In the genomic region with DNA sequence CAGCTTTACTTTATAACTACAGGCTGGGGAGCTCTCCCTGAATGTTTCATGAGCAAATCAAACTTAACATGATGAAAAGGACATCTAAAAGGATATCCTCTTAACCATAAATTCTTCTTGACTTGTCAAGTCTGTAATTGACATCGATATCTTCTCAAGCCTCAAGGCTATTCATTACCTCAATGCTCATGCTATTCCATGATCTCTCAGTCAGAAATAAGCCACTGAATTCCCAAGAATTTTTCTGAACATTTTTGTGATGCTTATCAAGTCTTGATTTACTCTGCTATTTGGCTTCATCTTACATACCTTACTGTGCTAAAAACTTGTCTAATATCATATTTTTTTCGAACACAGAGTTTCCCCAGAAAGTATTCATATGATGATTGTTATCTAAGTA, we compare ENCODE assay signal across 11 cellular contexts.
"Had no signal": no experiment of that assay in that cellular context is flagged by ENCODE, and none has a peak within 500 bp of the region (broad histone marks: within the 10 kb centered on the region; RNA-seq: fewer than 3 reads in every experiment).

No MANE protein-coding gene starts in this region.

- H3K36me3 ChIP-seq: heart left ventricle, ovary, right atrium auricular region, sigmoid colon had no signal

- H3K4me1 ChIP-seq: heart left ventricle, right atrium auricular region, sigmoid colon had no signal

- H3K27me3 ChIP-seq: heart left ventricle, ovary, right atrium auricular region, sigmoid colon had no signal

- DNase-seq: effector memory CD4-positive, alpha-beta T cell; heart left ventricle; hippocampal formation; kidney glomerular epithelial cell; natural killer cell; ovary; sigmoid colon; small intestine; stimulated activated CD4-positive, alpha-beta T cell treated with anti-CD3 and anti-CD28 coated beads, Interleukin-2, amount 100 ng/mL, for 48 hours; stimulated activated naive CD4-positive, alpha-beta T cell treated with Interleukin-2 at 50 U/mL for 16 hours had no signal

- H3K9me3 ChIP-seq: ovary had no signal

- H3K4me3 ChIP-seq: heart left ventricle, ovary, right atrium auricular region, sigmoid colon had no signal

- ATAC-seq: heart left ventricle, natural killer cell had no signal

- H3K27ac ChIP-seq: heart left ventricle, ovary, right atrium auricular region, sigmoid colon had no signal
